In the genomic region with DNA sequence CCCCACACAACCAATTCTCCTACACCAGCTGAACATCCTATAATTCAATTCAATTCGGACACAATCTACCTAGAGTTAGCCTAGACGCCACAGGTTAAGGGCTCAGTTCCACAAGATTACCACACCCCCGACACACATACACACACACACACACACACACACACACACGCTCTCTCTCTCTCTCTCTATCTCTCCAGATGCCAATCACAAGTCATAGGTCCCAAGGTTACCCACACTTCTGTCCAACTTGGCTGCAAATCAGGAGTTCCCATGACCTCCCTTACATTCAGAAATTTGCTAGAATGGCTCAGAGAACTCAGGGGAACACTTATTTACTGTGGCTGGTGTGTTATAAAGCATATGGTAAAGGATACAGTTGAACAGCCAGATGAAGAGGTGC, we compare ENCODE assay signal across 29 cellular contexts.
"Had no signal": no experiment of that assay in that cellular context is flagged by ENCODE, and none has a peak within 500 bp of the region (broad histone marks: within the 10 kb centered on the region; RNA-seq: fewer than 3 reads in every experiment).

No MANE protein-coding gene starts in this region.

- H3K9me3 Mint-ChIP-seq: activated naive CD4-positive, alpha-beta T cell treated with anti-CD3 and anti-CD28 coated beads, Interleukin-2, amount 50 U/mL, for 72 hours; activated T-helper 2 cell treated with anti-CD3 and anti-CD28 coated beads, Interferon-gamma antibody, Interleukin-2, Interleukin-4, amounts not matched to agents 10 μg/mL and 5 μg/mL and 100 μg/mL, durations not matched to agents 14 hours and 24 hours and 36 hours; effector memory CD8-positive, alpha-beta T cell; immature natural killer cell; naive thymus-derived CD8-positive, alpha-beta T cell; stimulated activated memory B cell treated with anti-CD40 and anti-IgM and Interleukin-4, amounts not matched to agents 10 μg/mL and 1 μg/mL and 100 μg/mL, for 72 hours; stimulated activated naive CD8-positive, alpha-beta T cell treated with anti-CD3 and anti-CD28 coated beads, Interleukin-15, amount 100 ng/mL, for 72 hours; WTC11 had no signal

- ATAC-seq: activated CD8-positive, alpha-beta memory T cell treated with anti-CD3 and anti-CD28 coated beads, Interleukin-2, amount 10 ng/mL, durations not matched to agents 7 days and 5 days; activated CD8-positive, alpha-beta T cell treated with anti-CD3 and anti-CD28 coated beads, Interleukin-2, amount 10 ng/mL, durations not matched to agents 7 days and 5 days; activated naive CD4-positive, alpha-beta T cell treated with anti-CD3 and anti-CD28 coated beads, Interleukin-2, amount 50 U/mL, for 72 hours; effector memory CD8-positive, alpha-beta T cell; foreskin keratinocyte; left colon; lower lobe of right lung; naive thymus-derived CD8-positive, alpha-beta T cell; stimulated activated memory B cell treated with anti-CD40 and anti-IgM and Interleukin-4, amounts not matched to agents 10 μg/mL and 1 μg/mL and 100 μg/mL, for 72 hours; stimulated activated naive CD8-positive, alpha-beta T cell treated with anti-CD3 and anti-CD28 coated beads, Interleukin-15, amount 100 ng/mL, for 72 hours; WTC11 had no signal

- H3K27me3 ChIP-seq: foreskin keratinocyte, heart left ventricle, upper lobe of left lung had no signal

- DNase-seq: activated CD8-positive, alpha-beta memory T cell treated with anti-CD3 and anti-CD28 coated beads, Interleukin-2, amount 10 ng/mL, durations not matched to agents 7 days and 5 days; activated CD8-positive, alpha-beta T cell treated with anti-CD3 and anti-CD28 coated beads, Interleukin-2, amount 10 ng/mL, durations not matched to agents 7 days and 5 days; activated naive CD4-positive, alpha-beta T cell; activated T-cell treated with anti-CD3 and anti-CD28 coated beads, Interleukin-2, amount 50 U/mL, for 48 hours; anterior cingulate cortex; cortex of kidney; effector memory CD8-positive, alpha-beta T cell; foreskin keratinocyte; heart left ventricle; hypothalamus; immature natural killer cell; kidney; left colon; lower lobe of right lung; mesenchymal stem cell; naive thymus-derived CD8-positive, alpha-beta T cell; stimulated activated CD4-positive, alpha-beta T cell treated with anti-CD3 and anti-CD28 coated beads, Interleukin-1b, Interleukin-23, amount 100 ng/mL, for 48 hours; stimulated activated CD4-positive, alpha-beta T cell treated with anti-CD3 and anti-CD28 coated beads, Interleukin-4, amount 100 ng/mL, for 4 hours; stimulated activated CD8-positive, alpha-beta memory T cell treated with anti-CD3 and anti-CD28 coated beads, Interleukin-4, amount 100 ng/mL, for 48 hours; stimulated activated naive CD8-positive, alpha-beta T cell treated with anti-CD3 and anti-CD28 coated beads, Interleukin-15, amount 100 ng/mL, for 72 hours; substantia nigra; T-helper 2 cell; upper lobe of left lung had no signal

- H3K4me3 ChIP-seq: heart left ventricle, lower lobe of right lung, smooth muscle cell, upper lobe of left lung had no signal

- H3K9me3 ChIP-seq: heart left ventricle, lower lobe of right lung, upper lobe of left lung had no signal

- H3K36me3 ChIP-seq: heart left ventricle, upper lobe of left lung had no signal

- H3K36me3 Mint-ChIP-seq: activated CD8-positive, alpha-beta memory T cell treated with anti-CD3 and anti-CD28 coated beads, Interleukin-2, amount 10 ng/mL, durations not matched to agents 7 days and 5 days; activated naive CD4-positive, alpha-beta T cell treated with anti-CD3 and anti-CD28 coated beads, Interleukin-2, amount 50 U/mL, for 72 hours; immature natural killer cell; naive thymus-derived CD8-positive, alpha-beta T cell; stimulated activated memory B cell treated with anti-CD40 and anti-IgM and Interleukin-4, amounts not matched to agents 10 μg/mL and 1 μg/mL and 100 μg/mL, for 72 hours had no signal

- H3K27me3 Mint-ChIP-seq: progenitor cell of endocrine pancreas had no signal

- H3K27ac ChIP-seq: foreskin keratinocyte, lower lobe of right lung, upper lobe of left lung had no signal

- H3K27ac Mint-ChIP-seq: activated CD8-positive, alpha-beta memory T cell treated with anti-CD3 and anti-CD28 coated beads, Interleukin-2, amount 10 ng/mL, durations not matched to agents 7 days and 5 days; activated CD8-positive, alpha-beta T cell treated with anti-CD3 and anti-CD28 coated beads, Interleukin-2, amount 10 ng/mL, durations not matched to agents 7 days and 5 days; activated naive CD4-positive, alpha-beta T cell treated with anti-CD3 and anti-CD28 coated beads, Interleukin-2, amount 50 U/mL, for 72 hours; activated T-helper 2 cell treated with anti-CD3 and anti-CD28 coated beads, Interferon-gamma antibody, Interleukin-2, Interleukin-4, amounts not matched to agents 10 μg/mL and 5 μg/mL and 100 μg/mL, durations not matched to agents 14 hours and 24 hours and 36 hours; effector memory CD8-positive, alpha-beta T cell; immature natural killer cell; naive thymus-derived CD8-positive, alpha-beta T cell; progenitor cell of endocrine pancreas; stimulated activated memory B cell treated with anti-CD40 and anti-IgM and Interleukin-4, amounts not matched to agents 10 μg/mL and 1 μg/mL and 100 μg/mL, for 72 hours; stimulated activated naive CD8-positive, alpha-beta T cell treated with anti-CD3 and anti-CD28 coated beads, Interleukin-15, amount 100 ng/mL, for 72 hours; WTC11 had no signal

- H3K4me3 Mint-ChIP-seq: activated CD8-positive, alpha-beta memory T cell treated with anti-CD3 and anti-CD28 coated beads, Interleukin-2, amount 10 ng/mL, durations not matched to agents 7 days and 5 days; activated CD8-positive, alpha-beta T cell treated with anti-CD3 and anti-CD28 coated beads, Interleukin-2, amount 10 ng/mL, durations not matched to agents 7 days and 5 days; effector memory CD8-positive, alpha-beta T cell; immature natural killer cell; naive thymus-derived CD8-positive, alpha-beta T cell; stimulated activated memory B cell treated with anti-CD40 and anti-IgM and Interleukin-4, amounts not matched to agents 10 μg/mL and 1 μg/mL and 100 μg/mL, for 72 hours; stimulated activated naive CD8-positive, alpha-beta T cell treated with anti-CD3 and anti-CD28 coated beads, Interleukin-15, amount 100 ng/mL, for 72 hours; WTC11 had no signal
